Comparison of ENCODE assay signal across 2 cellular contexts in the genomic region with DNA sequence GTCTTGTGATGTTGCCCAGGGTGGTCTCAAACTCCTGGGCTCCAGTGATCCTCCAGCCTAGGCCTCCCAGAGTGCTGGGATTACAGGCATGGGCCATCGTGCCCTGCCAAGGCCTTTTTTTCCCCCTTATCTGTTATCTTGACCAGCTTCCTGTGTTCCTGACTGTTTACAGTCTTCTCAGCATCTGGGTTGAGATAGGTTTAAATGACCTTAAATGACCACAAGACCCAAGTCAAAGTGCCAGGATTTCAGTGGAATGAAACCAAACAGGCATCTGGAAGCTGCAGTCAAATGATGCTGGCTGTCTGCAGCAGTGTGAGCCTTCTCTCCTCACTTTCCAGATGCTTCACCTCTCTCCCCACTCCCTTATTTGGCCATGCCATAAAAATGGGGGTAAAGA.
A peak's percentile ranks its signal among the peaks of the same experiment; 100 is the strongest.
TF ChIP-seq lines count a peak whose summit lies in the region.

No MANE protein-coding gene starts in this region.

TF ChIP-seq in K562, 482 proteins besides CTCF, POLR2A, EP300 and RAD21 (continued from another document and continues in another):
- TF ChIP-seq, protein P1, sequence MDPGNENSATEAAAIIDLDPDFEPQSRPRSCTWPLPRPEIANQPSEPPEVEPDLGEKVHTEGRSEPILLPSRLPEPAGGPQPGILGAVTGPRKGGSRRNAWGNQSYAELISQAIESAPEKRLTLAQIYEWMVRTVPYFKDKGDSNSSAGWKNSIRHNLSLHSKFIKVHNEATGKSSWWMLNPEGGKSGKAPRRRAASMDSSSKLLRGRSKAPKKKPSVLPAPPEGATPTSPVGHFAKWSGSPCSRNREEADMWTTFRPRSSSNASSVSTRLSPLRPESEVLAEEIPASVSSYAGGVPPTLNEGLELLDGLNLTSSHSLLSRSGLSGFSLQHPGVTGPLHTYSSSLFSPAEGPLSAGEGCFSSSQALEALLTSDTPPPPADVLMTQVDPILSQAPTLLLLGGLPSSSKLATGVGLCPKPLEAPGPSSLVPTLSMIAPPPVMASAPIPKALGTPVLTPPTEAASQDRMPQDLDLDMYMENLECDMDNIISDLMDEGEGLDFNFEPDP (CRISPR knock-in tag; IDR thresholded peaks at IDR 0.05), result no peak
- no peak for TF ChIP-seq NR2C1 (IDR thresholded peaks at IDR 0.05)
- TF ChIP-seq NR2C1 (tag; IDR thresholded peaks at IDR 0.05), result peak; percentile 60; the same call in 1 of the 2 replicates
- peak; percentile 40 to 56; a peak in 2 of 4 replicates for TF ChIP-seq KDM1A (IDR thresholded peaks at IDR 0.05)
- peak; percentile 75 for TF ChIP-seq SMARCA4 (IDR thresholded peaks at IDR 0.05)
- peak; percentile 51; the same call in 1 of the 2 replicates for TF ChIP-seq SMAD4 (CRISPR knock-in tag; conservative IDR thresholded peaks at IDR 0.05)
- no peak for TF ChIP-seq ATF1 (CRISPR knock-in tag; IDR thresholded peaks at IDR 0.05)
- TF ChIP-seq ATF1 (tag; IDR thresholded peaks at IDR 0.05), result peak; percentile 25; the same call in 1 of the 2 replicates
- TF ChIP-seq, protein P2, sequence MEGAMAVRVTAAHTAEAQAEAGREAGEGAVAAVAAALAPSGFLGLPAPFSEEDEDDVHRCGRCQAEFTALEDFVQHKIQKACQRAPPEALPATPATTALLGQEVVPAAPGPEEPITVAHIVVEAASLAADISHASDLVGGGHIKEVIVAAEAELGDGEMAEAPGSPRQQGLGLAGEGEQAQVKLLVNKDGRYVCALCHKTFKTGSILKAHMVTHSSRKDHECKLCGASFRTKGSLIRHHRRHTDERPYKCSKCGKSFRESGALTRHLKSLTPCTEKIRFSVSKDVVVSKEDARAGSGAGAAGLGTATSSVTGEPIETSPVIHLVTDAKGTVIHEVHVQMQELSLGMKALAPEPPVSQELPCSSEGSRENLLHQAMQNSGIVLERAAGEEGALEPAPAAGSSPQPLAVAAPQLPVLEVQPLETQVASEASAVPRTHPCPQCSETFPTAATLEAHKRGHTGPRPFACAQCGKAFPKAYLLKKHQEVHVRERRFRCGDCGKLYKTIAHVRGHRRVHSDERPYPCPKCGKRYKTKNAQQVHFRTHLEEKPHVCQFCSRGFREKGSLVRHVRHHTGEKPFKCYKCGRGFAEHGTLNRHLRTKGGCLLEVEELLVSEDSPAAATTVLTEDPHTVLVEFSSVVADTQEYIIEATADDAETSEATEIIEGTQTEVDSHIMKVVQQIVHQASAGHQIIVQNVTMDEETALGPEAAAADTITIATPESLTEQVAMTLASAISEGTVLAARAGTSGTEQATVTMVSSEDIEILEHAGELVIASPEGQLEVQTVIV (CRISPR knock-in tag; IDR thresholded peaks at IDR 0.05; ENCODE audit: borderline replicate concordance), result no peak
- TF ChIP-seq CREBBP (IDR thresholded peaks at IDR 0.05; ENCODE audit: low read depth, low read length), result no peak
- peak; percentile 57; the same call in 1 of the 2 replicates for TF ChIP-seq SMARCE1 (IDR thresholded peaks at IDR 0.05)
- TF ChIP-seq CTBP1 (IDR thresholded peaks at IDR 0.05; ENCODE audit: borderline replicate concordance), result peak; percentile 84
- TF ChIP-seq SRF (CRISPR knock-in tag; IDR thresholded peaks at IDR 0.05), result peak in 1 of 2 experiments; percentile 61; a peak in 1 of 4 replicates
- TF ChIP-seq ESRRA (IDR thresholded peaks at IDR 0.05; ENCODE audit: borderline replicate concordance, low read depth), result peak; percentile 61; the same call in 1 of the 2 replicates
- peak; percentile 48; the same call in 1 of the 2 replicates for TF ChIP-seq TCF3 (CRISPR knock-in tag; IDR thresholded peaks at IDR 0.05)
- peak; percentile 45; the same call in 1 of the 2 replicates for TF ChIP-seq SOX6 (IDR thresholded peaks at IDR 0.05)
- no peak for TF ChIP-seq SREBF1 (IDR thresholded peaks at IDR 0.05; ENCODE audit: borderline replicate concordance, low read depth, low read length)
- 0 out of 2 replicates have a peak, but pooled peaks have one; percentile 36 for TF ChIP-seq HDAC2 (IDR thresholded peaks at IDR 0.05)
- TF ChIP-seq, protein P3, sequence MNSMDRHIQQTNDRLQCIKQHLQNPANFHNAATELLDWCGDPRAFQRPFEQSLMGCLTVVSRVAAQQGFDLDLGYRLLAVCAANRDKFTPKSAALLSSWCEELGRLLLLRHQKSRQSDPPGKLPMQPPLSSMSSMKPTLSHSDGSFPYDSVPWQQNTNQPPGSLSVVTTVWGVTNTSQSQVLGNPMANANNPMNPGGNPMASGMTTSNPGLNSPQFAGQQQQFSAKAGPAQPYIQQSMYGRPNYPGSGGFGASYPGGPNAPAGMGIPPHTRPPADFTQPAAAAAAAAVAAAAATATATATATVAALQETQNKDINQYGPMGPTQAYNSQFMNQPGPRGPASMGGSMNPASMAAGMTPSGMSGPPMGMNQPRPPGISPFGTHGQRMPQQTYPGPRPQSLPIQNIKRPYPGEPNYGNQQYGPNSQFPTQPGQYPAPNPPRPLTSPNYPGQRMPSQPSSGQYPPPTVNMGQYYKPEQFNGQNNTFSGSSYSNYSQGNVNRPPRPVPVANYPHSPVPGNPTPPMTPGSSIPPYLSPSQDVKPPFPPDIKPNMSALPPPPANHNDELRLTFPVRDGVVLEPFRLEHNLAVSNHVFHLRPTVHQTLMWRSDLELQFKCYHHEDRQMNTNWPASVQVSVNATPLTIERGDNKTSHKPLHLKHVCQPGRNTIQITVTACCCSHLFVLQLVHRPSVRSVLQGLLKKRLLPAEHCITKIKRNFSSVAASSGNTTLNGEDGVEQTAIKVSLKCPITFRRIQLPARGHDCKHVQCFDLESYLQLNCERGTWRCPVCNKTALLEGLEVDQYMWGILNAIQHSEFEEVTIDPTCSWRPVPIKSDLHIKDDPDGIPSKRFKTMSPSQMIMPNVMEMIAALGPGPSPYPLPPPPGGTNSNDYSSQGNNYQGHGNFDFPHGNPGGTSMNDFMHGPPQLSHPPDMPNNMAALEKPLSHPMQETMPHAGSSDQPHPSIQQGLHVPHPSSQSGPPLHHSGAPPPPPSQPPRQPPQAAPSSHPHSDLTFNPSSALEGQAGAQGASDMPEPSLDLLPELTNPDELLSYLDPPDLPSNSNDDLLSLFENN (IDR thresholded peaks at IDR 0.05; ENCODE audit: low read depth in 2 of 2, low read length in 2 of 2), result 0 out of 4 replicates have a peak, but pooled peaks of 1 of the 2 experiments have one; percentile 22
- TF ChIP-seq NCOA2 (IDR thresholded peaks at IDR 0.05; ENCODE audit: partially characterized antibody in 2 of 2), result peak in 1 of 2 experiments; percentile 37
- no peak for TF ChIP-seq XRCC3 (IDR thresholded peaks at IDR 0.05)
- TF ChIP-seq SMARCC2 (IDR thresholded peaks at IDR 0.05; ENCODE audit: low read depth), result 0 out of 2 replicates have a peak, but pooled peaks have one; percentile 49
- peak; percentile 78; the same call in 1 of the 2 replicates for TF ChIP-seq LEF1 (IDR thresholded peaks at IDR 0.05)
- TF ChIP-seq CXXC5 (CRISPR knock-in tag; IDR thresholded peaks at IDR 0.05), result 0 out of 2 replicates have a peak, but pooled peaks have one; percentile 21
- TF ChIP-seq CAMTA2 (CRISPR knock-in tag; conservative IDR thresholded peaks at IDR 0.05), result no peak
- TF ChIP-seq TRIM24 (IDR thresholded peaks at IDR 0.05), result peak; percentile 23 to 24; a peak in 2 of 4 replicates

TF ChIP-seq in WTC11, 78 proteins besides CTCF, POLR2A, EP300 and RAD21:
- TF ChIP-seq, protein P4, sequence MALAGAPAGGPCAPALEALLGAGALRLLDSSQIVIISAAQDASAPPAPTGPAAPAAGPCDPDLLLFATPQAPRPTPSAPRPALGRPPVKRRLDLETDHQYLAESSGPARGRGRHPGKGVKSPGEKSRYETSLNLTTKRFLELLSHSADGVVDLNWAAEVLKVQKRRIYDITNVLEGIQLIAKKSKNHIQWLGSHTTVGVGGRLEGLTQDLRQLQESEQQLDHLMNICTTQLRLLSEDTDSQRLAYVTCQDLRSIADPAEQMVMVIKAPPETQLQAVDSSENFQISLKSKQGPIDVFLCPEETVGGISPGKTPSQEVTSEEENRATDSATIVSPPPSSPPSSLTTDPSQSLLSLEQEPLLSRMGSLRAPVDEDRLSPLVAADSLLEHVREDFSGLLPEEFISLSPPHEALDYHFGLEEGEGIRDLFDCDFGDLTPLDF (CRISPR knock-in tag; IDR thresholded peaks at IDR 0.05), result no peak
